In genomic region chr4:1736820-1737219, GRCh38 we compare ENCODE assay signal across 23 cellular contexts.
"Had no signal": no experiment of that assay in that cellular context is flagged by ENCODE, and none has a peak within 500 bp of the region (broad histone marks: within the 10 kb centered on the region; RNA-seq: fewer than 3 reads in every experiment).

No MANE protein-coding gene starts in this region.

- ATAC-seq: HepG2 had no signal

- H3K27me3 ChIP-seq: SJSA1 had no signal

- H3K4me1 ChIP-seq: SJSA1 had no signal

- H3K4me3 ChIP-seq: SJSA1, SK-N-MC had no signal

- FAIRE-seq: HepG2, RCC 7860 had no signal

- H3K9ac ChIP-seq: KMS-11 had no signal

- DNase-seq: IMR-90, Kasumi-1, MM.1S, NCI-H1092 treated with DMSO at 0.1 percent for 48 hours, NCI-H1436, NCI-H187, NCI-H2029, NCI-H2081 treated with DMSO at 0.1 percent for 48 hours, NCI-H2171, NCI-H226, NCI-H446, NCI-H510A, NCI-H524 treated with DMSO at 0.1 percent for 48 hours, NCI-H69, NCI-H774, Right ventricle myocardium superior, RPMI8226, SIG-M5 had no signal

- H3K27ac ChIP-seq: KMS-11, SJSA1, SK-N-MC had no signal

- H3K9me3 ChIP-seq: SJSA1 had no signal

- H3K4me2 ChIP-seq: KMS-11 had no signal
